In the genomic region with DNA sequence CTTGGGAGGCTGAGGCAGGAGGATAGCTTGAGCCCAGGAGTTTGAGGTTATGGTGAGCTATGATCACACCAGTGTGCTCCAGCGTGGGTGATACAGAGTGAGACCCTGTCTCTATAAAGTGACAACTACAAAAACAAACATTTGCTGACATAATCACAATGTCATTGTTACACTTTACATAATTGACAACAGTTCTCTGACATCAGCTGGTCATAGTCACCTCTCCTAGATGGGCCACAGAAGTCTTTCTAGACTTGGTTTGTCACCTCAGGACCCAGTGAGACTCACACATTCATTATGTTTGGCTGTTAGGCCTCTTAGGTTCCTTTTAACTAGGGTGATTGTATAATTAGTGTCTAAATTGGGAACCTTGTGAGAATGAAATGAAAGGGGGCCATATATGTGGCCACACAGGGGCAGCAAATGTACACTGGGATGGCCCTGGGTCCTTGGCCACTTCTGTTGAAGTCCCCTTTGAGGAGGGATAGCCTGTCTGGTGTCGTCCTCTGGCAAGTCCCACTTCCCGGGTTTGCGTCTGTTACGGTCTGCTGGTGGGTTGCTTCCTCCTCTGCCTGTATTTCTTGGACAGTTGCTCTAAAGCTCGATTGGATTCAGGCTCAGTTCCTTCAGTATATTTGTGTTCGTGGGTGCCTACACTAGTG, we compare ENCODE assay signal across 1 cellular context.
TF ChIP-seq lines count a peak whose summit lies in the region.

No MANE protein-coding gene starts in this region.

TF ChIP-seq in HCT116, 20 proteins besides CTCF, POLR2A, EP300 and RAD21 (continued from another document):
- TF ChIP-seq, protein P1, sequence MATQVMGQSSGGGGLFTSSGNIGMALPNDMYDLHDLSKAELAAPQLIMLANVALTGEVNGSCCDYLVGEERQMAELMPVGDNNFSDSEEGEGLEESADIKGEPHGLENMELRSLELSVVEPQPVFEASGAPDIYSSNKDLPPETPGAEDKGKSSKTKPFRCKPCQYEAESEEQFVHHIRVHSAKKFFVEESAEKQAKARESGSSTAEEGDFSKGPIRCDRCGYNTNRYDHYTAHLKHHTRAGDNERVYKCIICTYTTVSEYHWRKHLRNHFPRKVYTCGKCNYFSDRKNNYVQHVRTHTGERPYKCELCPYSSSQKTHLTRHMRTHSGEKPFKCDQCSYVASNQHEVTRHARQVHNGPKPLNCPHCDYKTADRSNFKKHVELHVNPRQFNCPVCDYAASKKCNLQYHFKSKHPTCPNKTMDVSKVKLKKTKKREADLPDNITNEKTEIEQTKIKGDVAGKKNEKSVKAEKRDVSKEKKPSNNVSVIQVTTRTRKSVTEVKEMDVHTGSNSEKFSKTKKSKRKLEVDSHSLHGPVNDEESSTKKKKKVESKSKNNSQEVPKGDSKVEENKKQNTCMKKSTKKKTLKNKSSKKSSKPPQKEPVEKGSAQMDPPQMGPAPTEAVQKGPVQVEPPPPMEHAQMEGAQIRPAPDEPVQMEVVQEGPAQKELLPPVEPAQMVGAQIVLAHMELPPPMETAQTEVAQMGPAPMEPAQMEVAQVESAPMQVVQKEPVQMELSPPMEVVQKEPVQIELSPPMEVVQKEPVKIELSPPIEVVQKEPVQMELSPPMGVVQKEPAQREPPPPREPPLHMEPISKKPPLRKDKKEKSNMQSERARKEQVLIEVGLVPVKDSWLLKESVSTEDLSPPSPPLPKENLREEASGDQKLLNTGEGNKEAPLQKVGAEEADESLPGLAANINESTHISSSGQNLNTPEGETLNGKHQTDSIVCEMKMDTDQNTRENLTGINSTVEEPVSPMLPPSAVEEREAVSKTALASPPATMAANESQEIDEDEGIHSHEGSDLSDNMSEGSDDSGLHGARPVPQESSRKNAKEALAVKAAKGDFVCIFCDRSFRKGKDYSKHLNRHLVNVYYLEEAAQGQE (IDR thresholded peaks at IDR 0.05; ENCODE audit: low read depth): no peak
- TF ChIP-seq ZNF274 (IDR thresholded peaks at IDR 0.05; ENCODE audit: low read depth, low read length) (no peak), CBX3 (IDR thresholded peaks at IDR 0.05; ENCODE audit: low read depth) (no peak)
